In the genomic region with DNA sequence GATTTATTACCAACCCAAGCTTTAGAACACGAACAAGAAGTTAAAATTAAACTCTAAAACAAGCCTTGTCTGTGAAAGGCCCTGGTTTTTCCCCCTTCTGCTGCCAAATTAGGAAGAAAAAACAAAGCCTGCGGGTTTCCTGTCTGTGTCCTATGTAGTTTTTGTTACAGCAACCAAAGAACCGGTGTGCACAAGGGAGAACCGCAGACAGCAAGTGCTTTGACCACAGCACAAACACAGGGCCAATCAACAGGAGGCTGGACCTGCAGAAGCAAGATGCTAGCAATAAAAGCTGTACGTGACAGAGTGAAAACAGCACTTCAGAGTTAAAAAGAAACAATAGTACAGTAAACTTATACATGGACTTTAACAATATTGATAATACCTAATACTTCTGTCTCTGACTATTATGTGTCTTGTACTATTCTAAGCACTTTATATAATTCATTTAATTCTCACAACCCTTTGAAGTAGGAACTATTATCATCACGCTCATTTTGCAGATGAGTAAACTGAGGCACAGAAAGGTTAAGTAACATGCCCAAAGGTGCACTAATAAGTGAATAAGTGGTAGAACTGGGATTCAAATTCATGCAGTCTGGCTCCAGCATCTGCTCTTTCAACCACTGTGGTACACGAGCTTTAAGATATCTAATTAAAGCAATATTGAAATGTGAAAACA, we compare ENCODE assay signal across 8 cellular contexts.
A peak's percentile ranks its signal among the peaks of the same experiment; 100 is the strongest.
DNase-seq lines count a peak whose midpoint lies in the region; ATAC-seq and TF ChIP-seq lines count a peak whose summit lies in the region.

No MANE protein-coding gene starts in this region.

- DNase-seq in activated CD8-positive, alpha-beta memory T cell treated with anti-CD3 and anti-CD28 coated beads for 4 hours (ENCODE audit: low read depth in 2 of 2): peak; percentile 34 to 42
- DNase-seq in activated CD8-positive, alpha-beta memory T cell treated with anti-CD3 and anti-CD28 coated beads for 24 hours: no peak
- peak in 2 of 3 donors; percentile 87 to 93 for DNase-seq in Peyer's patch
- no peak for DNase-seq in adrenal gland
- DNase-seq in kidney epithelial cell (ENCODE audit: low read depth): peak; percentile 85
- DNase-seq in stimulated activated naive CD8-positive, alpha-beta T cell treated with anti-CD3 and anti-CD28 coated beads, Interleukin-15, Interleukin-2, amounts not matched to agents 100 U/mL and 50 U/mL, for 24 hours: peak; percentile 64
- no peak for DNase-seq in retina

- peak; percentile 51 for ATAC-seq in HG02938 (IDR thresholded peaks at IDR 0.05; ENCODE audit: unreplicated experiment)
- peak; percentile 55 for ATAC-seq in stimulated activated naive CD8-positive, alpha-beta T cell treated with anti-CD3 and anti-CD28 coated beads, Interleukin-15, Interleukin-2, amounts not matched to agents 100 U/mL and 50 U/mL, for 24 hours

- TF ChIP-seq POLR2A in Peyer's patch (IDR thresholded peaks at IDR 0.05) (no peak), adrenal gland (IDR thresholded peaks at IDR 0.05) (no peak)

- WGBS in adrenal gland, 4 donors: 41 to 54% (median 44%) methylated on average over 7 of the region's 7 CpGs

- no peak for TF ChIP-seq CTCF in Peyer's patch (IDR thresholded peaks at IDR 0.05)
- TF ChIP-seq CTCF in adrenal gland (IDR thresholded peaks at IDR 0.05): no peak
- no peak for TF ChIP-seq CTCF in kidney epithelial cell (IDR thresholded peaks at IDR 0.05; ENCODE audit: insufficient read depth, low read length, poor library complexity, severe bottlenecking)

- no peaks in the 10 kb centered on the region for H3K27me3 ChIP-seq in Peyer's patch
- H3K27me3 ChIP-seq in adrenal gland: no peaks in the 10 kb centered on the region
- no peaks in the 10 kb centered on the region for H3K27me3 ChIP-seq in kidney epithelial cell (ENCODE audit: control insufficient read depth, insufficient read depth, low read length)

- intact Hi-C loops in adrenal gland (cut with DNase I): loop anchor here in 1 of 2 donors (10.0 kb wide), 1 partner anchor 54 kb away; no protein-coding TSS in a partner anchor

- H3K4me3 ChIP-seq in Peyer's patch (peak overlapping the region in 1 of 4 donors; percentile 21), adrenal gland (no peak overlapping the region), kidney epithelial cell (ENCODE audit: low read depth, low read length) (no peak overlapping the region)

- H3K36me3 ChIP-seq in Peyer's patch (peaks cover 0 to 3% (median 0%) of the 10 kb centered on the region in 3 donors), adrenal gland (replicated peaks in 1 of 2) (no peaks in the 10 kb centered on the region), kidney epithelial cell (ENCODE audit: control insufficient read depth, insufficient read depth, low read length) (no peaks in the 10 kb centered on the region)

- H3K27ac ChIP-seq in Peyer's patch: peak overlapping the region; percentile 76 to 93 (median 86)
- peak overlapping the region; percentile 1 to 93 (median 91) for H3K27ac ChIP-seq in adrenal gland

- peaks cover 3 to 46% (median 32%) of the 10 kb centered on the region in 4 donors for H3K4me1 ChIP-seq in Peyer's patch
- peaks cover 29 to 54% of the 10 kb centered on the region in 2 donors for H3K4me1 ChIP-seq in adrenal gland (replicated peaks in 1 of 2)

- H3K9me3 ChIP-seq in Peyer's patch: no peaks in the 10 kb centered on the region
- H3K9me3 ChIP-seq in adrenal gland (replicated peaks in 1 of 3): no peaks in the 10 kb centered on the region

Comparison
In these comparisons a context has a peak if more than half of its experiments do, and no peak if none do; other contexts are left out.
1. DNase-seq: peak in activated CD8-positive, alpha-beta memory T cell treated with anti-CD3 and anti-CD28 coated beads for 4 hours (2 of 2), Peyer's patch (2 of 3), kidney epithelial cell (single experiment) and stimulated activated naive CD8-positive, alpha-beta T cell treated with anti-CD3 and anti-CD28 coated beads, Interleukin-15, Interleukin-2, amounts not matched to agents 100 U/mL and 50 U/mL, for 24 hours (single experiment); none in activated CD8-positive, alpha-beta memory T cell treated with anti-CD3 and anti-CD28 coated beads for 24 hours (single experiment), adrenal gland (0 of 7) and retina (single experiment).